In the genomic region with DNA sequence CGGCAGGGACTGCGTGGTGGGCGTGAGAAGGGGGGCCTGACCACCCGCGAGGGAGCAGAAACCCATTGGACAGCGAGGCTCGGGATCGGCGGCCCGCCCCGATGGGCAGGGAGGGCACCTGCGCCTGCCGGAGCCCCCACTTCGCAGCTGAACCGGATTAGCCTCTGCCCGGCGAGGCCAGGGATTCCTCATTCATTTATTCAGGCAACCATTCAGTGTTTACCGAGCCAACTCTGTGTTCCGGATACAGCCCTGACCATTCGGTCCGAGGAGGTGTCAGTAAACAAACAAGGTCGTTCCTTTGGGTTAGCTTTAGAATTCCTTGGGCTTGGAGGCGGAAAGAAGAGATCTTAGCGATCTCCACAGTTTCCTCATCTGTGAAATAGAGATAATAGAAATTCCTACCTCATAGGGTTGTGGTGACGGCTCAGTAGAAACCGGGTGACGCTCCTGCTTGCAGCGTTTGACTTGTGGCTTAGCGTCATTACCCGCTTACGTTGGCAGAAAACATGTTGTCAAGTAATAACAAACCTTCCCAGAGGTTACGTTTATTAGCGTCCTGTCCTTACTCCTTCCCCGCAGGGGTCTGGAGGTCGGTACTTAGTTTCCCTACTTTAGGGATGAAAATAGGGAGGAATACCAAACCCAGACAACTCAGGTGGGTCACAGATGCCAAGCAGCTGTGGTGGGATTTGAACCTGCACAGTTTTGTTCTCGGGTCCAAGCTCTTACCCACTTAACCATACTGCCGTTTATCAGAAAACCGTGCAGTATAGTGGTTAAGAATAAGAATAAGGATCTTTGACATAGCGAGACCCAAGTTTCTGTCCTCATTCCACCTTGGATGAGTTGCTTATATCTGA, we compare ENCODE assay signal across 8 cellular contexts. TPM values are rescaled to one million over a fixed set of nuclear protein-coding genes. Genes with fewer than 3 reads are reported as not detected.
DNase-seq lines count a peak whose midpoint lies in the region; ATAC-seq and TF ChIP-seq lines count a peak whose summit lies in the region.

No MANE protein-coding gene starts in this region.

- H3K27ac Mint-ChIP-seq in activated CD8-positive, alpha-beta memory T cell treated with anti-CD3 and anti-CD28 coated beads, Interleukin-2, amount 10 ng/mL, durations not matched to agents 7 days and 5 days, result peak overlapping the region; percentile 96
- peak overlapping the region; percentile 98 for H3K27ac Mint-ChIP-seq in endothelial cell (ENCODE audit: unreplicated experiment)

- DNase-seq in HT-29 (ENCODE audit: low spot score) (peak; percentile 89), NOMO-1 treated with DMSO at 0.1 percent for 48 hours (lab: John Stamatoyannopoulos, UW; ENCODE audit: unreplicated experiment) (peak; percentile 86), endothelial cell (ENCODE audit: low spot score) (peak; percentile 78), midbrain (lab: John Stamatoyannopoulos, UW) (peak; percentile 70)
- peak; percentile 92 for DNase-seq in activated CD8-positive, alpha-beta memory T cell treated with anti-CD3 and anti-CD28 coated beads, Interleukin-2, amount 10 ng/mL, durations not matched to agents 7 days and 5 days
- DNase-seq in stimulated activated CD8-positive, alpha-beta memory T cell treated with anti-CD3 and anti-CD28 coated beads, Interleukin-15, amount 100 ng/mL, for 4 hours (ENCODE audit: low read depth in 2 of 2), result peak; percentile 42 to 59

- peak overlapping the region; percentile 93 for H3K9ac ChIP-seq in BLaER1

- peak overlapping the region; percentile 88 for H3K4me2 ChIP-seq in BLaER1

- peaks cover 58% of the 10 kb centered on the region for H4K20me1 ChIP-seq in BLaER1

- no peaks in the 10 kb centered on the region for H3K27me3 Mint-ChIP-seq in activated CD8-positive, alpha-beta memory T cell treated with anti-CD3 and anti-CD28 coated beads, Interleukin-2, amount 10 ng/mL, durations not matched to agents 7 days and 5 days
- H3K27me3 Mint-ChIP-seq in endothelial cell (ENCODE audit: unreplicated experiment), result peaks cover 17% of the 10 kb centered on the region

- peak; percentile 40 for ATAC-seq in GM19395 (IDR thresholded peaks at IDR 0.05; ENCODE audit: unreplicated experiment)
- peak; percentile 46 for ATAC-seq in activated CD8-positive, alpha-beta memory T cell treated with anti-CD3 and anti-CD28 coated beads, Interleukin-2, amount 10 ng/mL, durations not matched to agents 7 days and 5 days

- peaks cover 31% of the 10 kb centered on the region for H3K4me1 Mint-ChIP-seq in activated CD8-positive, alpha-beta memory T cell treated with anti-CD3 and anti-CD28 coated beads, Interleukin-2, amount 10 ng/mL, durations not matched to agents 7 days and 5 days
- H3K4me1 Mint-ChIP-seq in endothelial cell (ENCODE audit: unreplicated experiment), result peaks cover 6% of the 10 kb centered on the region

- no peaks in the 10 kb centered on the region for H3K27me3 ChIP-seq in BLaER1

- no peaks in the 10 kb centered on the region for H3K9me3 Mint-ChIP-seq in activated CD8-positive, alpha-beta memory T cell treated with anti-CD3 and anti-CD28 coated beads, Interleukin-2, amount 10 ng/mL, durations not matched to agents 7 days and 5 days (ENCODE audit: low read depth)
- H3K9me3 Mint-ChIP-seq in endothelial cell (ENCODE audit: unreplicated experiment), result no peaks in the 10 kb centered on the region

- no peaks in the 10 kb centered on the region for H3K9me3 ChIP-seq in BLaER1

- H3K4me1 ChIP-seq in BLaER1, result peaks cover 42% of the 10 kb centered on the region

- H3K4me3 ChIP-seq in BLaER1, result peak overlapping the region; percentile 97

- CTCF ChIA-PET in activated CD8-positive, alpha-beta memory T cell treated with anti-CD3 and anti-CD28 coated beads, Interleukin-2, amount 10 ng/mL, durations not matched to agents 7 days and 5 days (lab: Charles Lee), result interaction anchor here (0.6 to 8.5 kb wide), 13 partner anchors 10 to 744 kb away, joined by 3 to 204 read pairs (median 4); a partner anchor contains a TSS

- H3K27ac ChIP-seq in BLaER1, result peak overlapping the region; percentile 94

- no peak for TF ChIP-seq CTCF in endothelial cell (IDR thresholded peaks at IDR 0.05; ENCODE audit: unreplicated experiment)

- peak overlapping the region; percentile 95 for H3K4me3 Mint-ChIP-seq in activated CD8-positive, alpha-beta memory T cell treated with anti-CD3 and anti-CD28 coated beads, Interleukin-2, amount 10 ng/mL, durations not matched to agents 7 days and 5 days
- peak overlapping the region; percentile 96 for H3K4me3 Mint-ChIP-seq in endothelial cell (ENCODE audit: unreplicated experiment)

- peaks cover 31% of the 10 kb centered on the region for H3K36me3 ChIP-seq in BLaER1

- peaks cover 6% of the 10 kb centered on the region for H3K36me3 Mint-ChIP-seq in activated CD8-positive, alpha-beta memory T cell treated with anti-CD3 and anti-CD28 coated beads, Interleukin-2, amount 10 ng/mL, durations not matched to agents 7 days and 5 days
- H3K36me3 Mint-ChIP-seq in endothelial cell (ENCODE audit: low read depth, unreplicated experiment), result peaks cover 8% of the 10 kb centered on the region

RNA-seq across cellular contexts. Expression of a gene that starts 0.9 kb away (rescaled TPM):
- total RNA-seq in HT-29 (2014; rRNA removed; shearing (Covaris generic)), result 95.4 and 104 TPM in 2 replicates
- total RNA-seq in activated CD8-positive, alpha-beta memory T cell treated with anti-CD3 and anti-CD28 coated beads, Interleukin-2, amount 10 ng/mL, durations not matched to agents 7 days and 5 days, result 10 to 100 TPM; 56.5 to 88.0 TPM
- total RNA-seq in endothelial cell (ENCODE audit: unreplicated experiment), result 47.3 TPM

Comparison
In these comparisons a context has a peak if more than half of its experiments do, and no peak if none do; other contexts are left out.
1. Peak in every context shown above with its lines: DNase-seq, ATAC-seq, H3K4me3 ChIP-seq and H3K27ac ChIP-seq.